20 cellular contexts compared by ENCODE assay signal in genomic region chr4:7464259-7464655, GRCh38. TPM values are rescaled to one million over a fixed set of nuclear protein-coding genes. Genes with fewer than 3 reads are reported as not detected.
DNase-seq lines count a peak whose midpoint lies in the region; ATAC-seq and TF ChIP-seq lines count a peak whose summit lies in the region.
"Had no signal": no experiment of that assay in that cellular context is flagged by ENCODE, and none has a peak within 500 bp of the region (broad histone marks: within the 10 kb centered on the region; RNA-seq: fewer than 3 reads in every experiment).

No MANE protein-coding gene starts in this region.

- no peaks in the 10 kb centered on the region for H3K36me3 Mint-ChIP-seq in GM23338 (ENCODE audit: low read depth)
- H3K36me3 Mint-ChIP-seq in glutamatergic neuron (ENCODE audit: unreplicated experiment): no peaks in the 10 kb centered on the region
- H3K36me3 Mint-ChIP-seq: CD4-positive, CD25-positive, alpha-beta regulatory T cell; CD8-positive, alpha-beta memory T cell had no signal

- no peak overlapping the region for H2AK5ac ChIP-seq in neuronal stem cell (ENCODE audit: low read depth, low read length)

- H3K4me1 Mint-ChIP-seq in GM23338: peaks cover 30% of the 10 kb centered on the region
- H3K4me1 Mint-ChIP-seq in glutamatergic neuron (ENCODE audit: low read depth, unreplicated experiment): peaks cover 10% of the 10 kb centered on the region
- H3K4me1 Mint-ChIP-seq: CD4-positive, CD25-positive, alpha-beta regulatory T cell; CD8-positive, alpha-beta memory T cell had no signal

- H2BK5ac ChIP-seq in neuronal stem cell (ENCODE audit: low read length): no peak overlapping the region

- H4K91ac ChIP-seq in neuronal stem cell (ENCODE audit: low read depth, low read length, poor library complexity): no peak overlapping the region

- H3K27ac ChIP-seq in GM23338 (ENCODE audit: low read depth) (no peak overlapping the region), neuronal stem cell (replicated peaks; ENCODE audit: low read length) (no peak overlapping the region), uterus (no peak overlapping the region)

- no peak overlapping the region for H2BK12ac ChIP-seq in neuronal stem cell (ENCODE audit: low read length)

- H3K4me2 ChIP-seq in GM23338: no peak overlapping the region
- no peak overlapping the region for H3K4me2 ChIP-seq in neuronal stem cell (ENCODE audit: insufficient read depth, low read length, poor library complexity, severe bottlenecking)

- H3K27me3 ChIP-seq in GM23338 (ENCODE audit: insufficient read depth) (no peaks in the 10 kb centered on the region), NT2/D1 (ENCODE audit: insufficient read depth, insufficient read length) (no peaks in the 10 kb centered on the region), neuronal stem cell (ENCODE audit: control insufficient read depth in 3 of 3, insufficient read depth in 3 of 3, low read depth in 1 of 3, low read length in 3 of 3) (no peaks in the 10 kb centered on the region), uterus (no peaks in the 10 kb centered on the region)
- H3K27me3 ChIP-seq: BE2C had no signal

- H3K9ac ChIP-seq in NT2/D1 (ENCODE audit: insufficient read length, low read depth): no peak overlapping the region
- H3K9ac ChIP-seq in neuronal stem cell (ENCODE audit: low read depth, low read length, poor library complexity): no peak overlapping the region

- no peak for TF ChIP-seq CTCF in GM23338 (conservative IDR thresholded peaks at IDR 0.05; ENCODE audit: low read depth in 2 of 2)
- TF ChIP-seq CTCF in glutamatergic neuron (IDR thresholded peaks at IDR 0.05; ENCODE audit: partially characterized antibody, unreplicated experiment): no peak
- no peak for TF ChIP-seq CTCF in uterus (IDR thresholded peaks at IDR 0.05)

- no peaks in the 10 kb centered on the region for H4K20me1 ChIP-seq in GM23338 (replicated peaks; ENCODE audit: insufficient read depth)

- peaks cover 4% of the 10 kb centered on the region; the same call in 2 of the 3 replicates for H3K9me3 Mint-ChIP-seq in GM23338
- peaks cover 5% of the 10 kb centered on the region for H3K9me3 Mint-ChIP-seq in glutamatergic neuron (ENCODE audit: unreplicated experiment)
- H3K9me3 Mint-ChIP-seq: HFFc6 had no signal

- H3K14ac ChIP-seq in neuronal stem cell (ENCODE audit: low read length): no peak overlapping the region

- H3K36me3 ChIP-seq in GM23338 (ENCODE audit: insufficient read depth) (no peaks in the 10 kb centered on the region), NT2/D1 (ENCODE audit: insufficient read depth, insufficient read length, low read length) (no peaks in the 10 kb centered on the region), neuronal stem cell (replicated peaks in 1 of 2; ENCODE audit: control insufficient read depth in 2 of 2, insufficient read depth in 2 of 2, low read length in 2 of 2) (no peaks in the 10 kb centered on the region), uterus (no peaks in the 10 kb centered on the region)
- H3K36me3 ChIP-seq: BE2C had no signal

- H3K4me3 Mint-ChIP-seq in GM23338: no peak overlapping the region
- H3K4me3 Mint-ChIP-seq in glutamatergic neuron (ENCODE audit: unreplicated experiment): no peak overlapping the region
- H3K4me3 Mint-ChIP-seq: CD4-positive, CD25-positive, alpha-beta regulatory T cell; HFFc6; IgD-negative memory B cell had no signal

- H3K27me3 Mint-ChIP-seq in GM23338 (ENCODE audit: insufficient read depth, low read depth, poor library complexity): peaks cover 15% of the 10 kb centered on the region
- peaks cover 3% of the 10 kb centered on the region for H3K27me3 Mint-ChIP-seq in glutamatergic neuron (ENCODE audit: unreplicated experiment)
- H3K27me3 Mint-ChIP-seq: CD4-positive, CD25-positive, alpha-beta regulatory T cell had no signal

- WGBS in neuronal stem cell (ENCODE audit: extremely low coverage in 2 of 2, insufficient read length in 2 of 2, insufficient replicate concordance in 1 of 2), 2 donors: no CpG with 5 or more reads among the region's 5 CpGs

- no peak for TF ChIP-seq POLR2A in uterus (IDR thresholded peaks at IDR 0.05)

- no peak overlapping the region for H3K4me3 ChIP-seq in GM23338
- H3K4me3 ChIP-seq in NT2/D1 (ENCODE audit: insufficient read length, low read depth): no peak overlapping the region
- no peak overlapping the region for H3K4me3 ChIP-seq in neuronal stem cell (ENCODE audit: low read length in 2 of 2)
- H3K4me3 ChIP-seq in uterus: no peak overlapping the region

- H3K4me1 ChIP-seq in GM23338 (ENCODE audit: insufficient read depth) (no peaks in the 10 kb centered on the region), NT2/D1 (ENCODE audit: insufficient read depth, insufficient read length) (peaks cover 38% of the 10 kb centered on the region), neuronal stem cell (ENCODE audit: control insufficient read depth in 2 of 2, insufficient read depth in 1 of 2, low read depth in 1 of 2, low read length in 2 of 2) (peaks cover 0 to 15% of the 10 kb centered on the region in 2 donors), uterus (no peaks in the 10 kb centered on the region)

- no peak overlapping the region for H4K8ac ChIP-seq in neuronal stem cell (ENCODE audit: low read depth, low read length)

- intact Hi-C loops in uterus (cut with DNase I; ENCODE audit: low total_unique reads): no loop called here

- H3K79me2 ChIP-seq in GM23338 (replicated peaks; ENCODE audit: insufficient read depth): no peaks in the 10 kb centered on the region

- no peak overlapping the region for H2BK120ac ChIP-seq in neuronal stem cell (ENCODE audit: low read depth, low read length)

- H3F3A ChIP-seq in GM23338 (replicated peaks; ENCODE audit: low read depth): no peaks in the 10 kb centered on the region

- H3K79me1 ChIP-seq in neuronal stem cell (ENCODE audit: low read depth, low read length): no peaks in the 10 kb centered on the region

- no peak overlapping the region for H3K27ac Mint-ChIP-seq in GM23338
- no peak overlapping the region for H3K27ac Mint-ChIP-seq in glutamatergic neuron (ENCODE audit: unreplicated experiment)
- H3K27ac Mint-ChIP-seq: CD4-positive, CD25-positive, alpha-beta regulatory T cell; CD8-positive, alpha-beta memory T cell; HFFc6 had no signal

- no peak overlapping the region for H3K4ac ChIP-seq in neuronal stem cell (ENCODE audit: low read length)

- peak overlapping the region; percentile 24 for H3K18ac ChIP-seq in neuronal stem cell (ENCODE audit: low read length)

- H2BK15ac ChIP-seq in neuronal stem cell (ENCODE audit: low read length): no peak overlapping the region

- peaks cover 15% of the 10 kb centered on the region for H3K9me3 ChIP-seq in NT2/D1 (ENCODE audit: insufficient read depth, low read length)
- H3K9me3 ChIP-seq in neuronal stem cell (replicated peaks in 1 of 2; ENCODE audit: control insufficient read depth in 2 of 2, insufficient read depth in 1 of 2, low read depth in 1 of 2, low read length in 2 of 2): peaks cover 0 to 6% of the 10 kb centered on the region in 2 donors
- no peaks in the 10 kb centered on the region for H3K9me3 ChIP-seq in uterus
- H3K9me3 ChIP-seq: BE2C had no signal

- no peaks in the 10 kb centered on the region for H3K9me2 ChIP-seq in GM23338 (ENCODE audit: insufficient read depth)

- H2AFZ ChIP-seq in GM23338: no peak overlapping the region
- H2AFZ ChIP-seq in neuronal stem cell (ENCODE audit: low read length): no peak overlapping the region

- ATAC-seq in GM23338 (peak; percentile 48), GM19452 (IDR thresholded peaks at IDR 0.05; ENCODE audit: unreplicated experiment) (no peak)
- ATAC-seq: HCT116, HepG2 had no signal

- H3K23ac ChIP-seq in neuronal stem cell (ENCODE audit: low read depth, low read length, poor library complexity): no peak overlapping the region

- DNase-seq in GM23338 (ENCODE audit: low spot score): no peak
- DNase-seq in NT2/D1 (ENCODE audit: low read depth, low spot score): peak; percentile 27
- peak; percentile 8 for DNase-seq in glutamatergic neuron
- DNase-seq in neuronal stem cell (ENCODE audit: low spot score): no peak
- DNase-seq in uterus: no peak
- no peak for DNase-seq in activated CD4-positive, alpha-beta T cell treated with anti-CD3 and anti-CD28 coated beads, Interleukin-2, amount 50 U/mL, for 4 hours
- DNase-seq: ACHN; BE2C; C1 segment of cervical spinal cord; CD4-positive, CD25-positive, alpha-beta regulatory T cell; CD8-positive, alpha-beta memory T cell; COR-L47; DMS 273 treated with DMSO at 0.1 percent for 48 hours; GF-D8; HFFc6; KBM-7 had no signal

TF ChIP-seq in GM23338, 12 proteins besides CTCF, POLR2A, EP300 and RAD21 (continues in another document):
- TF ChIP-seq EZH2 (IDR thresholded peaks at IDR 0.05; ENCODE audit: low read depth, unreplicated experiment): no peak
- no peak for TF ChIP-seq ZNF331 (CRISPR knock-in tag; IDR thresholded peaks at IDR 0.05; ENCODE audit: low read depth)
- TF ChIP-seq ZNF114 (CRISPR knock-in tag; IDR thresholded peaks at IDR 0.05): no peak
- no peak for TF ChIP-seq EZH2phosphoT487 (IDR thresholded peaks at IDR 0.05; ENCODE audit: unreplicated experiment)
- no peak for TF ChIP-seq NANOG (IDR thresholded peaks at IDR 0.05; ENCODE audit: borderline replicate concordance)
- no peak for TF ChIP-seq CREB1 (CRISPR knock-in tag; IDR thresholded peaks at IDR 0.05; ENCODE audit: low read depth)

RNA-seq across cellular contexts. Expression of gene PSAPL1, which starts 29.5 kb away (rescaled TPM):
- total RNA-seq in GM23338 (2014; rRNA removed; shearing (Covaris generic)): not detected in 2 replicates
- polyA plus RNA-seq in GM23338 (2016; fragmentation: Nextera tagmentation; extraction: Ambion mirVana): not detected in 2 replicates
- not detected for total RNA-seq in glutamatergic neuron (ENCODE audit: unreplicated experiment)
- polyA plus RNA-seq in neuronal stem cell (2013, experiment 1 of 2): 0.01 TPM
- polyA plus RNA-seq in neuronal stem cell (2013, experiment 2 of 2): not detected
- total RNA-seq in uterus: not detected
- total RNA-seq: CD4-positive, CD25-positive, alpha-beta regulatory T cell; CD8-positive, alpha-beta memory T cell; HFFc6 had no signal
- polyA plus RNA-seq: CD4-positive, CD25-positive, alpha-beta regulatory T cell; CD8-positive, alpha-beta memory T cell; IgD-negative memory B cell had no signal

Comparison
In these comparisons a context has a peak if more than half of its experiments do, and no peak if none do; other contexts are left out.
1. DNase-seq: peak in NT2/D1 (single experiment) and glutamatergic neuron (single experiment); none in GM23338 (single experiment), neuronal stem cell (single experiment), uterus (0 of 2) and activated CD4-positive, alpha-beta T cell treated with anti-CD3 and anti-CD28 coated beads, Interleukin-2, amount 50 U/mL, for 4 hours (0 of 2).